ENCODE assay signal across 23 cellular contexts in the genomic region with DNA sequence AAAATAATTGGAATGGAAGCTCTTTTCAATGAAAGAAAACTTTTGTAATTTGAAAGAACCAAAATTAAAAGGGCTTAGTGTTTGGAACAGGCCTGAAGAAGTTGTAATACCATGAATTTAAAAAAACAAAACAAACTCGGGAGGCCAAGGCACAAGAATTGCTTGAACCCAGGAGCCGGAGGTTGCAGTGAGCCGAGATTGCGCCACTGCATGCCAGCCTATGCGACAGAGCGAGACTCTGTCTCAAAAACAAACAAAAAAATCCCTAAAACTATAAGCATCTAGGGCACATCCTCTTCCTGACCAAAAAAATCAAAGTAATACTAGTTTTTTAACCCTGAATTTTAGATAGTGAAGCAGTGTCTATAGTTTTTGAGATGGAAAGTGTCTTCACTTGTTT. TPM values are rescaled to one million over a fixed set of nuclear protein-coding genes. Genes with fewer than 3 reads are reported as not detected.
DNase-seq lines count a peak whose midpoint lies in the region; ATAC-seq, FAIRE-seq and TF ChIP-seq lines count a peak whose summit lies in the region.
"Had no signal": no experiment of that assay in that cellular context is flagged by ENCODE, and none has a peak within 500 bp of the region (broad histone marks: within the 10 kb centered on the region; RNA-seq: fewer than 3 reads in every experiment).

No MANE protein-coding gene starts in this region.

- no peaks in the 10 kb centered on the region for H3K27me3 Mint-ChIP-seq in CD4-positive, alpha-beta memory T cell
- H3K27me3 Mint-ChIP-seq in astrocyte (ENCODE audit: low read depth, unreplicated experiment), result no peaks in the 10 kb centered on the region
- H3K27me3 Mint-ChIP-seq: CD4-positive, CD25-positive, alpha-beta regulatory T cell; T-helper 17 cell had no signal

- H3K27me3 ChIP-seq in BLaER1, result no peaks in the 10 kb centered on the region
- no peaks in the 10 kb centered on the region for H3K27me3 ChIP-seq in CD4-positive, alpha-beta memory T cell (ENCODE audit: insufficient read depth, low read length)
- no peaks in the 10 kb centered on the region for H3K27me3 ChIP-seq in astrocyte (ENCODE audit: insufficient read depth, low read length)
- no peaks in the 10 kb centered on the region for H3K27me3 ChIP-seq in neutrophil
- H3K27me3 ChIP-seq: transverse colon had no signal

- CTCF ChIA-PET in CD4-positive, alpha-beta memory T cell (lab: Charles Lee; ENCODE audit: partially characterized antibody), result interaction anchor here (0.7 kb wide), 1 partner anchor 28 kb away, joined by 3 read pairs; no protein-coding TSS in a partner anchor

- peaks cover 99% of the 10 kb centered on the region for H3K79me2 ChIP-seq in astrocyte (ENCODE audit: insufficient read depth, low read length)

- H3K27ac ChIP-seq in BLaER1 (no peak overlapping the region), astrocyte (ENCODE audit: low read depth, low read length) (no peak overlapping the region), neutrophil (peak overlapping the region; percentile 32)
- no peak overlapping the region for H3K27ac ChIP-seq in CD4-positive, alpha-beta memory T cell (ENCODE audit: low read depth, low read length)
- H3K27ac ChIP-seq: PC-9, transverse colon had no signal

- DNase-seq in CD4-positive, alpha-beta memory T cell, result no peak
- DNase-seq in astrocyte (ENCODE audit: low read depth) (no peak), G401 (ENCODE audit: low spot score) (no peak)
- DNase-seq: activated CD4-positive, CD25-positive, alpha-beta regulatory T cell treated with anti-CD3 and anti-CD28 coated beads, Interleukin-2, amount 50 U/mL, for 72 hours; activated CD8-positive, alpha-beta memory T cell treated with anti-CD3 and anti-CD28 coated beads for 24 hours; activated gamma-delta T cell treated with Interleukin-2 at 50 U/mL for 16 hours; activated T-cell treated with anti-CD3 and anti-CD28 coated beads for 4 hours; CD4-positive, CD25-positive, alpha-beta regulatory T cell; GOT3; NCI-H2029 treated with DMSO at 0.1 percent for 48 hours; NCI-H526; nucleus accumbens; PC-9; T-helper 17 cell; transverse colon had no signal

- no peak overlapping the region for H3K4me3 ChIP-seq in BLaER1
- H3K4me3 ChIP-seq in CD4-positive, alpha-beta memory T cell (ENCODE audit: low read length in 2 of 2), result no peak overlapping the region
- H3K4me3 ChIP-seq in astrocyte (ENCODE audit: insufficient read depth, low read depth, low read length), result no peak overlapping the region
- no peak overlapping the region for H3K4me3 ChIP-seq in neutrophil (ENCODE audit: low read depth in 1 of 2, low read length in 1 of 2)
- H3K4me3 ChIP-seq: PC-9, transverse colon had no signal

- H3K36me3 ChIP-seq in BLaER1 (peaks cover 50% of the 10 kb centered on the region), astrocyte (ENCODE audit: insufficient read depth, low read length) (no peaks in the 10 kb centered on the region), neutrophil (no peaks in the 10 kb centered on the region)
- no peaks in the 10 kb centered on the region for H3K36me3 ChIP-seq in CD4-positive, alpha-beta memory T cell (ENCODE audit: insufficient read depth, low read length)
- H3K36me3 ChIP-seq: transverse colon had no signal

- peaks cover 47 to 85% (median 70%) of the 10 kb centered on the region in 4 donors for H3K4me1 Mint-ChIP-seq in CD4-positive, alpha-beta memory T cell
- peaks cover 32% of the 10 kb centered on the region for H3K4me1 Mint-ChIP-seq in astrocyte (ENCODE audit: low read depth, unreplicated experiment)

- intact Hi-C loops in CD4-positive, alpha-beta memory T cell (cut with micrococcal nuclease), result no loop called here

- peaks cover 19% of the 10 kb centered on the region for H3K9me3 ChIP-seq in BLaER1
- H3K9me3 ChIP-seq in CD4-positive, alpha-beta memory T cell (ENCODE audit: control insufficient read depth in 1 of 2, low read length in 2 of 2), result no peaks in the 10 kb centered on the region
- no peaks in the 10 kb centered on the region for H3K9me3 ChIP-seq in astrocyte (ENCODE audit: insufficient read depth, low read depth, low read length)
- H3K9me3 ChIP-seq in neutrophil, result no peaks in the 10 kb centered on the region
- H3K9me3 ChIP-seq: transverse colon had no signal

- H4K20me1 ChIP-seq in BLaER1 (peaks cover 87% of the 10 kb centered on the region), astrocyte (ENCODE audit: insufficient read depth, low read length) (peaks cover 96% of the 10 kb centered on the region)

- FAIRE-seq in astrocyte (lab: Jason Lieb, UNC), result no peak
- FAIRE-seq: frontal cortex, GM18507 had no signal

- peak overlapping the region in 2 of 8 donors; percentile 5 to 59 for H3K4me3 Mint-ChIP-seq in CD4-positive, alpha-beta memory T cell
- H3K4me3 Mint-ChIP-seq in astrocyte (ENCODE audit: unreplicated experiment), result peak overlapping the region; percentile 60
- H3K4me3 Mint-ChIP-seq: CD4-positive, CD25-positive, alpha-beta regulatory T cell; stimulated activated effector memory CD8-positive, alpha-beta T cell treated with anti-CD3 and anti-CD28 coated beads, Interleukin-12 subunit alpha, Interleukin-12 subunit beta, amount 100 ng/mL, for 72 hours had no signal

- POLR2A ChIA-PET in CD4-positive, alpha-beta memory T cell (lab: Charles Lee; ENCODE audit: partially characterized antibody), result interaction anchor here (1.4 kb wide), 1 partner anchor 13 kb away, joined by 4 read pairs; a partner anchor contains a TSS

- no peaks in the 10 kb centered on the region for H3K9me3 Mint-ChIP-seq in CD4-positive, alpha-beta memory T cell
- H3K9me3 Mint-ChIP-seq in astrocyte (ENCODE audit: unreplicated experiment), result no peaks in the 10 kb centered on the region
- H3K9me3 Mint-ChIP-seq: CD4-positive, CD25-positive, alpha-beta regulatory T cell; stimulated activated effector memory CD8-positive, alpha-beta T cell treated with anti-CD3 and anti-CD28 coated beads, Interleukin-12 subunit alpha, Interleukin-12 subunit beta, amount 100 ng/mL, for 72 hours had no signal

- ATAC-seq in HG03196 (IDR thresholded peaks at IDR 0.05; ENCODE audit: unreplicated experiment) (no peak), HG02588 (IDR thresholded peaks at IDR 0.05; ENCODE audit: unreplicated experiment) (no peak)
- ATAC-seq: SK-N-SH treated with all-trans-retinoic acid at 6 μM for 48 hours; stimulated activated effector memory CD8-positive, alpha-beta T cell treated with anti-CD3 and anti-CD28 coated beads, Interleukin-12 subunit alpha, Interleukin-12 subunit beta, amount 100 ng/mL, for 72 hours; T-helper 17 cell had no signal

- TF ChIP-seq CTCF in astrocyte (IDR thresholded peaks at IDR 0.05; ENCODE audit: insufficient read depth, low read depth, low read length) (no peak), neutrophil (IDR thresholded peaks at IDR 0.05) (no peak)

- H3K4me1 ChIP-seq in BLaER1 (peaks cover 71% of the 10 kb centered on the region), astrocyte (ENCODE audit: insufficient read depth, low read length) (peaks cover 7% of the 10 kb centered on the region), neutrophil (ENCODE audit: control insufficient read depth in 1 of 2, insufficient read depth in 1 of 2, low read depth in 1 of 2, low read length in 1 of 2) (peaks cover 21 to 25% of the 10 kb centered on the region in 2 experiments)
- H3K4me1 ChIP-seq in CD4-positive, alpha-beta memory T cell (ENCODE audit: insufficient read depth, low read length), result peaks cover 84% of the 10 kb centered on the region

- H3K4me2 ChIP-seq in BLaER1 (peak overlapping the region; percentile 54; the same call in 1 of the 2 replicates), astrocyte (ENCODE audit: low read length) (no peak overlapping the region)
- H3K4me2 ChIP-seq: PC-9 had no signal

- H3K9ac ChIP-seq in BLaER1, result no peak overlapping the region
- H3K9ac ChIP-seq in astrocyte (ENCODE audit: low read length), result no peak overlapping the region

- peak overlapping the region in 5 of 7 donors; percentile 24 to 71 (median 43) for H3K27ac Mint-ChIP-seq in CD4-positive, alpha-beta memory T cell
- H3K27ac Mint-ChIP-seq in astrocyte (ENCODE audit: unreplicated experiment), result peak overlapping the region; percentile 26
- H3K27ac Mint-ChIP-seq: CD4-positive, CD25-positive, alpha-beta regulatory T cell had no signal

- H3K36me3 Mint-ChIP-seq in CD4-positive, alpha-beta memory T cell, result peaks cover 7 to 21% of the 10 kb centered on the region in 2 donors
- peaks cover 3% of the 10 kb centered on the region for H3K36me3 Mint-ChIP-seq in astrocyte (ENCODE audit: low read depth, unreplicated experiment)
- H3K36me3 Mint-ChIP-seq: CD4-positive, CD25-positive, alpha-beta regulatory T cell had no signal

- no peak overlapping the region for H2AFZ ChIP-seq in astrocyte (ENCODE audit: low read depth, low read length)
- H2AFZ ChIP-seq: PC-9 had no signal

- in situ Hi-C loops in G401 (cut with HindIII; ENCODE audit: low sequenced_read_pairs), result no loop called here

RNA-seq across cellular contexts. Expression of a gene that starts 12.7 kb away (rescaled TPM):
- total RNA-seq in CD4-positive, alpha-beta memory T cell, result 100 to 1,000 TPM; 115 to 118 TPM
- polyA plus RNA-seq in CD4-positive, alpha-beta memory T cell, result 10 to 100 TPM; 27.0 to 54.2 TPM
- 381 and 391 TPM in 2 replicates for total RNA-seq in astrocyte
- total RNA-seq in G401 (2014; rRNA removed; shearing (Covaris generic)), result 259 and 403 TPM in 2 replicates
